In genomic region chr2:205133544-205133943, GRCh38 we compare ENCODE assay signal across 21 cellular contexts.
DNase-seq lines count a peak whose midpoint lies in the region; ATAC-seq, FAIRE-seq and TF ChIP-seq lines count a peak whose summit lies in the region.
"Had no signal": no experiment of that assay in that cellular context is flagged by ENCODE, and none has a peak within 500 bp of the region (broad histone marks: within the 10 kb centered on the region; RNA-seq: fewer than 3 reads in every experiment).

No MANE protein-coding gene starts in this region.

- BruUV-seq in K562 (replicated peaks; lab: Mats Ljungman, UMichigan) = no TSS peak

- no peak for TF ChIP-seq EP300 in K562 (IDR thresholded peaks at IDR 0.05; ENCODE audit: low read length)
- no peak for TF ChIP-seq EP300 in ovary (IDR thresholded peaks at IDR 0.05)

- no peak for TF ChIP-seq CTCF in K562 (IDR thresholded peaks at IDR 0.05 in 2 of 3, conservative IDR thresholded peaks at IDR 0.05 in 1 of 3; ENCODE audit: insufficient read depth in 2 of 3, low read depth in 1 of 3, low read length in 3 of 3)
- TF ChIP-seq CTCF in ovary (IDR thresholded peaks at IDR 0.05) = no peak
- no peak for TF ChIP-seq CTCF in WERI-Rb-1 (IDR thresholded peaks at IDR 0.05; ENCODE audit: low read depth, low read length)

- H3K4me2 ChIP-seq in K562 (ENCODE audit: insufficient read depth, low read length) = no peak overlapping the region

- CTCF ChIA-PET in K562 (lab: Yijun Ruan, JAX; ENCODE audit: low intra/inter-chr PET ratio) = no interaction called here

- DNase-seq in NCI-H1694 (lab: John Stamatoyannopoulos, UW) (peak; percentile 1), NCI-H1694 treated with DMSO at 0.1 percent for 48 hours (lab: John Stamatoyannopoulos, UW) (no peak), MG63 (peak; percentile 0), K562 (ENCODE audit: extremely low read depth in 1 of 4, low spot score in 3 of 4) (no peak), ovary (peak; percentile 19 to 62 (median 41)), WERI-Rb-1 (no peak), NCI-H510A treated with DMSO at 0.1 percent for 48 hours (lab: John Stamatoyannopoulos, UW) (no peak)
- DNase-seq: activated CD4-positive, alpha-beta T cell treated with anti-CD3 and anti-CD28 coated beads for 4 hours; activated naive CD8-positive, alpha-beta T cell treated with anti-CD3 and anti-CD28 coated beads for 36 hours; C1 segment of cervical spinal cord; DMS153; HFFc6; kidney glomerular epithelial cell; stomach had no signal

- H3K36me3 ChIP-seq in MG63 (no peaks in the 10 kb centered on the region; the same call in 1 of the 2 replicates), K562 (ENCODE audit: control insufficient read depth, insufficient read depth, low read length) (no peaks in the 10 kb centered on the region), ovary (no peaks in the 10 kb centered on the region), WERI-Rb-1 (no peaks in the 10 kb centered on the region)
- H3K36me3 ChIP-seq: stomach had no signal

- no peak for TF ChIP-seq RAD21 in K562 (CRISPR knock-in tag; conservative IDR thresholded peaks at IDR 0.05 in 1 of 2, IDR thresholded peaks at IDR 0.05 in 1 of 2)

- H3K4me1 ChIP-seq in K562 (replicated peaks in 1 of 2; ENCODE audit: control insufficient read depth in 2 of 2, insufficient read depth in 2 of 2, low read length in 2 of 2) (no peaks in the 10 kb centered on the region; a peak in 1 of 5 replicates), ovary (ENCODE audit: insufficient read depth) (no peaks in the 10 kb centered on the region)
- H3K4me1 ChIP-seq: parathyroid adenoma, stomach had no signal

- POLR2A ChIA-PET in K562 (lab: Yijun Ruan, JAX) = no interaction called here

- H4K20me1 ChIP-seq in K562 (replicated peaks; ENCODE audit: control insufficient read depth, insufficient read depth, low read length) = no peaks in the 10 kb centered on the region

- no peaks in the 10 kb centered on the region for H3K79me2 ChIP-seq in K562 (ENCODE audit: control insufficient read depth, insufficient read depth, low read length)
- H3K79me2 ChIP-seq: parathyroid adenoma had no signal

- H3K27me3 ChIP-seq in MG63 = no peaks in the 10 kb centered on the region
- no peaks in the 10 kb centered on the region for H3K27me3 ChIP-seq in K562 (ENCODE audit: control insufficient read depth in 2 of 2, insufficient read depth in 2 of 2, low read length in 2 of 2)
- H3K27me3 ChIP-seq in ovary = no peaks in the 10 kb centered on the region
- no peaks in the 10 kb centered on the region for H3K27me3 ChIP-seq in WERI-Rb-1 (ENCODE audit: insufficient read depth, low read depth, severe bottlenecking)
- H3K27me3 ChIP-seq: stomach had no signal

- ATAC-seq in K562 (no peak), GM18505 (IDR thresholded peaks at IDR 0.05; ENCODE audit: unreplicated experiment) (no peak)
- ATAC-seq: natural killer cell treated with Interleukin-12 subunit alpha and Interleukin-12 subunit beta and Interleukin-15 and Interleukin-18, amount 100 ng/mL, for 72 hours had no signal

- in situ Hi-C loops in K562 (cut with MboI) = no loop called here

- H3K27ac ChIP-seq in K562 (ENCODE audit: extremely low read depth, low read depth, low read length) = no peak overlapping the region
- H3K27ac ChIP-seq in ovary = no peak overlapping the region
- H3K27ac ChIP-seq in WERI-Rb-1 = no peak overlapping the region
- H3K27ac ChIP-seq: parathyroid adenoma, RWPE1, skin epidermis, stomach had no signal

- TF ChIP-seq POLR2A in K562 (conservative IDR thresholded peaks at IDR 0.05) (no peak), ovary (IDR thresholded peaks at IDR 0.05) (no peak), GM18505 (IDR thresholded peaks at IDR 0.05; ENCODE audit: borderline replicate concordance, extremely low read depth, insufficient read depth, insufficient read length) (no peak)

- H3K9me1 ChIP-seq in K562 (ENCODE audit: control insufficient read depth, insufficient read depth, low read length) = no peaks in the 10 kb centered on the region

- 0% methylated on average over 1 of the region's 1 CpG for WGBS in K562 (ENCODE audit: insufficient coverage, low coverage, missing lambda C conversion rate)
- WGBS in ovary, 3 donors = 96 to 97% (median 96%) methylated on average over 1 of the region's 1 CpG

- no peak for FAIRE-seq in K562 (lab: Jason Lieb, UNC)
- FAIRE-seq: A204.1, TTC549 had no signal

- no peak overlapping the region for H2AFZ ChIP-seq in K562 (ENCODE audit: low read depth, low read length)
- H2AFZ ChIP-seq: parathyroid adenoma had no signal

- no peak overlapping the region for H3K9ac ChIP-seq in K562 (ENCODE audit: insufficient read depth in 1 of 2, low read depth in 2 of 2, low read length in 2 of 2)
- H3K9ac ChIP-seq: parathyroid adenoma had no signal

- H3K9me3 ChIP-seq in MG63 = no peaks in the 10 kb centered on the region
- H3K9me3 ChIP-seq in K562 (replicated peaks; ENCODE audit: control insufficient read depth, insufficient read depth, low read depth, low read length) = no peaks in the 10 kb centered on the region
- H3K9me3 ChIP-seq in ovary = no peaks in the 10 kb centered on the region
- no peaks in the 10 kb centered on the region for H3K9me3 ChIP-seq in WERI-Rb-1 (ENCODE audit: severe bottlenecking)
- H3K9me3 ChIP-seq: stomach had no signal

- H3K4me3 ChIP-seq in MG63 (no peak overlapping the region), K562 (no peak overlapping the region), ovary (no peak overlapping the region), WERI-Rb-1 (ENCODE audit: low read depth, low read length) (no peak overlapping the region)
- H3K4me3 ChIP-seq: skin epidermis, stomach had no signal

- intact Hi-C loops in K562 (cut with micrococcal nuclease) = no loop called here
- intact Hi-C loops in ovary (cut with DNase I) = no loop called here

TF ChIP-seq in K562, 482 proteins besides CTCF, POLR2A, EP300 and RAD21:
- TF ChIP-seq THRAP3 (IDR thresholded peaks at IDR 0.05; ENCODE audit: borderline replicate concordance) (no peak), NFIC (IDR thresholded peaks at IDR 0.05) (peak; percentile 57), NR2F6 (CRISPR knock-in tag; IDR thresholded peaks at IDR 0.05) (no peak), ZNF785 (CRISPR knock-in tag; IDR thresholded peaks at IDR 0.05) (no peak)
- TF ChIP-seq, protein P1, sequence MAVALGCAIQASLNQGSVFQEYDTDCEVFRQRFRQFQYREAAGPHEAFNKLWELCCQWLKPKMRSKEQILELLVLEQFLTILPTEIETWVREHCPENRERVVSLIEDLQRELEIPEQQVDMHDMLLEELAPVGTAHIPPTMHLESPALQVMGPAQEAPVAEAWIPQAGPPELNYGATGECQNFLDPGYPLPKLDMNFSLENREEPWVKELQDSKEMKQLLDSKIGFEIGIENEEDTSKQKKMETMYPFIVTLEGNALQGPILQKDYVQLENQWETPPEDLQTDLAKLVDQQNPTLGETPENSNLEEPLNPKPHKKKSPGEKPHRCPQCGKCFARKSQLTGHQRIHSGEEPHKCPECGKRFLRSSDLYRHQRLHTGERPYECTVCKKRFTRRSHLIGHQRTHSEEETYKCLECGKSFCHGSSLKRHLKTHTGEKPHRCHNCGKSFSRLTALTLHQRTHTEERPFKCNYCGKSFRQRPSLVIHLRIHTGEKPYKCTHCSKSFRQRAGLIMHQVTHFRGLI (CRISPR knock-in tag; IDR thresholded peaks at IDR 0.05) = no peak

Comparison
In these comparisons a context has a peak if more than half of its experiments do, and no peak if none do; other contexts are left out.
1. DNase-seq: peak in NCI-H1694 (single experiment), MG63 (single experiment) and ovary (5 of 5); none in NCI-H1694 treated with DMSO at 0.1 percent for 48 hours (single experiment), K562 (0 of 4), WERI-Rb-1 (single experiment) and NCI-H510A treated with DMSO at 0.1 percent for 48 hours (single experiment).